Comparison of ENCODE assay signal across 8 cellular contexts in the genomic region with DNA sequence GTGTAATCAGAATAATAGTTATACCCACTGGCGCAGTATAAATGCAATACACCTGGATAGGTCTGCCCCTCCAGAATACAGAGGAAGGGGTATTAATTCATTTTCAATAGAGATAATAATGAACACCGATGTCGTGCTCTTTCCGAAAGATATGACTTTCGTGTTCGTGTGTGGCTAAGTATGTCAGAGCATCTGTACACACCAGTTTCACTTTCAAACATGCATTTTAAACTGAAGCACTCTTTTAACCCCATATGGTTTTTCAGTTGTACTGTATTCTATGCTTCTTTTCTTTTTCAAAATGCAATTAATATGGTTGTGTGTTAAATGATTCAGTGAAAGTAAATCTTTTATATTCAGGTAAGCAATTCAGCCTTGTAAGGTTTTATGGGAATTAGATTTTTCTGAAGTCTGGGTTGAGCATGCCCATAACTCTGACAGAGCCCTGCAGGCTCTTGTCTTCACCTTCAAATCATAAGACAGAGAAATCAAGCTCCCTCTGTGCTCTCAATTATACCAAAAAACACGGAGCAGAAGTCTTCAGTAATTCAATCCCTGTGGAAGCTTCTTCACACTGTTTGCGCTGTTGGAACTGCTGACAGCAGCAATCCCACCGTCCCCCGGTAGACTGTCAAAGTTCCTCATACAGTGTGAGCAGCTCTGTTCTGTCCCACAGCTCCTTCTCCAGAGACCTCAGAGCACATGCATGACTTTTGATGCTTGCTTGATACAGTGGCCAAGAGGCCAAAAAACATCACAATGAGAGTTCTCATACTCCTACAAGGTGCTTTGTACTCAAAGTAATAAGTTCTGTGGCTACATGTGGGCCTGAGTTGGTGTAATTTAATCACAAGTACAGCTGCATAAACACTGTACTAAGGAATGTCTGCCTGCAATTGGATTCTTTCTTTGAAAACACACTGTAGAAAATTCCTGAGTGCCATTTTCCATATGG.
DNase-seq lines count a peak whose midpoint lies in the region; ATAC-seq and TF ChIP-seq lines count a peak whose summit lies in the region.

No MANE protein-coding gene starts in this region.

- H3K36me3 Mint-ChIP-seq in activated T-cell treated with anti-CD3 and anti-CD28 coated beads, Interleukin-2, amount 50 U/mL, for 72 hours (ENCODE audit: insufficient read depth in 2 of 2), result no peaks in the 10 kb centered on the region
- no peaks in the 10 kb centered on the region for H3K36me3 Mint-ChIP-seq in T-helper 1 cell treated with Interleukin-12 subunit alpha and Interleukin-12 subunit beta and Interleukin-4 antibody, amounts not matched to agents 30 μg/mL and 1 μg/mL, for 36 hours (ENCODE audit: low read depth)
- H3K36me3 Mint-ChIP-seq in glutamatergic neuron (ENCODE audit: unreplicated experiment), result no peaks in the 10 kb centered on the region
- H3K36me3 Mint-ChIP-seq in stimulated activated naive B cell treated with anti-CD40 and anti-IgM and Interleukin-4, amounts not matched to agents 10 μg/mL and 1 μg/mL and 100 μg/mL, for 72 hours, result no peaks in the 10 kb centered on the region

- peaks cover 27% of the 10 kb centered on the region for H3K4me1 Mint-ChIP-seq in activated T-cell treated with anti-CD3 and anti-CD28 coated beads, Interleukin-2, amount 50 U/mL, for 72 hours (ENCODE audit: low read depth)
- peaks cover 15% of the 10 kb centered on the region for H3K4me1 Mint-ChIP-seq in T-helper 1 cell treated with Interleukin-12 subunit alpha and Interleukin-12 subunit beta and Interleukin-4 antibody, amounts not matched to agents 30 μg/mL and 1 μg/mL, for 36 hours (ENCODE audit: low read depth)
- peaks cover 53% of the 10 kb centered on the region for H3K4me1 Mint-ChIP-seq in glutamatergic neuron (ENCODE audit: low read depth, unreplicated experiment)
- H3K4me1 Mint-ChIP-seq in stimulated activated naive B cell treated with anti-CD40 and anti-IgM and Interleukin-4, amounts not matched to agents 10 μg/mL and 1 μg/mL and 100 μg/mL, for 72 hours, result peaks cover 16 to 24% of the 10 kb centered on the region in 2 donors

- no peak for DNase-seq in activated T-cell treated with anti-CD3 and anti-CD28 coated beads, Interleukin-2, amount 50 U/mL, for 72 hours
- no peak for DNase-seq in activated T-cell treated with anti-CD3 and anti-CD28 coated beads, Interleukin-2, amount 50 U/mL, for 48 hours
- peak; percentile 20 for DNase-seq in glutamatergic neuron
- no peak for DNase-seq in stimulated activated naive B cell treated with anti-CD40 and anti-IgM and Interleukin-4, amounts not matched to agents 10 μg/mL and 1 μg/mL and 100 μg/mL, for 72 hours
- no peak for DNase-seq in stimulated activated CD4-positive, alpha-beta T cell treated with anti-CD3 and anti-CD28 coated beads, Interleukin-4, amount 100 ng/mL, for 1 hour
- DNase-seq in activated CD8-positive, alpha-beta memory T cell treated with anti-CD3 and anti-CD28 coated beads for 24 hours, result no peak

- H3K4me3 Mint-ChIP-seq in activated T-cell treated with anti-CD3 and anti-CD28 coated beads, Interleukin-2, amount 50 U/mL, for 72 hours, result peak overlapping the region; percentile 66 to 69
- H3K4me3 Mint-ChIP-seq in T-helper 1 cell treated with Interleukin-12 subunit alpha and Interleukin-12 subunit beta and Interleukin-4 antibody, amounts not matched to agents 30 μg/mL and 1 μg/mL, for 36 hours, result peak overlapping the region; percentile 77
- H3K4me3 Mint-ChIP-seq in glutamatergic neuron (ENCODE audit: unreplicated experiment), result no peak overlapping the region
- H3K4me3 Mint-ChIP-seq in stimulated activated naive B cell treated with anti-CD40 and anti-IgM and Interleukin-4, amounts not matched to agents 10 μg/mL and 1 μg/mL and 100 μg/mL, for 72 hours, result peak overlapping the region; percentile 77 to 79

- no peak overlapping the region for H3K27ac Mint-ChIP-seq in activated T-cell treated with anti-CD3 and anti-CD28 coated beads, Interleukin-2, amount 50 U/mL, for 72 hours
- H3K27ac Mint-ChIP-seq in T-helper 1 cell treated with Interleukin-12 subunit alpha and Interleukin-12 subunit beta and Interleukin-4 antibody, amounts not matched to agents 30 μg/mL and 1 μg/mL, for 36 hours, result no peak overlapping the region
- no peak overlapping the region for H3K27ac Mint-ChIP-seq in glutamatergic neuron (ENCODE audit: unreplicated experiment)
- peak overlapping the region; percentile 69 for H3K27ac Mint-ChIP-seq in stimulated activated naive B cell treated with anti-CD40 and anti-IgM and Interleukin-4, amounts not matched to agents 10 μg/mL and 1 μg/mL and 100 μg/mL, for 72 hours

- H3K27me3 Mint-ChIP-seq in activated T-cell treated with anti-CD3 and anti-CD28 coated beads, Interleukin-2, amount 50 U/mL, for 72 hours (ENCODE audit: low read depth), result peaks cover 7% of the 10 kb centered on the region
- peaks cover 12% of the 10 kb centered on the region for H3K27me3 Mint-ChIP-seq in T-helper 1 cell treated with Interleukin-12 subunit alpha and Interleukin-12 subunit beta and Interleukin-4 antibody, amounts not matched to agents 30 μg/mL and 1 μg/mL, for 36 hours (ENCODE audit: low read depth)
- H3K27me3 Mint-ChIP-seq in glutamatergic neuron (ENCODE audit: unreplicated experiment), result peaks cover 10% of the 10 kb centered on the region
- no peaks in the 10 kb centered on the region for H3K27me3 Mint-ChIP-seq in stimulated activated naive B cell treated with anti-CD40 and anti-IgM and Interleukin-4, amounts not matched to agents 10 μg/mL and 1 μg/mL and 100 μg/mL, for 72 hours

- peak; percentile 63 to 73 for ATAC-seq in activated T-cell treated with anti-CD3 and anti-CD28 coated beads, Interleukin-2, amount 50 U/mL, for 72 hours (replicated peaks in 1 of 2)
- ATAC-seq in HG02885 (IDR thresholded peaks at IDR 0.05; ENCODE audit: poor library complexity, unreplicated experiment), result peak; percentile 89
- peak; percentile 83 to 85 for ATAC-seq in stimulated activated naive B cell treated with anti-CD40 and anti-IgM and Interleukin-4, amounts not matched to agents 10 μg/mL and 1 μg/mL and 100 μg/mL, for 72 hours (replicated peaks)

- no peaks in the 10 kb centered on the region for H3K9me3 Mint-ChIP-seq in activated T-cell treated with anti-CD3 and anti-CD28 coated beads, Interleukin-2, amount 50 U/mL, for 72 hours
- no peaks in the 10 kb centered on the region for H3K9me3 Mint-ChIP-seq in T-helper 1 cell treated with Interleukin-12 subunit alpha and Interleukin-12 subunit beta and Interleukin-4 antibody, amounts not matched to agents 30 μg/mL and 1 μg/mL, for 36 hours
- peaks cover 4% of the 10 kb centered on the region for H3K9me3 Mint-ChIP-seq in glutamatergic neuron (ENCODE audit: unreplicated experiment)
- H3K9me3 Mint-ChIP-seq in stimulated activated naive B cell treated with anti-CD40 and anti-IgM and Interleukin-4, amounts not matched to agents 10 μg/mL and 1 μg/mL and 100 μg/mL, for 72 hours, result no peaks in the 10 kb centered on the region

- no peak for TF ChIP-seq CTCF in glutamatergic neuron (IDR thresholded peaks at IDR 0.05; ENCODE audit: partially characterized antibody, unreplicated experiment)
